Comparison of ENCODE assay signal across 8 cellular contexts in the genomic region with DNA sequence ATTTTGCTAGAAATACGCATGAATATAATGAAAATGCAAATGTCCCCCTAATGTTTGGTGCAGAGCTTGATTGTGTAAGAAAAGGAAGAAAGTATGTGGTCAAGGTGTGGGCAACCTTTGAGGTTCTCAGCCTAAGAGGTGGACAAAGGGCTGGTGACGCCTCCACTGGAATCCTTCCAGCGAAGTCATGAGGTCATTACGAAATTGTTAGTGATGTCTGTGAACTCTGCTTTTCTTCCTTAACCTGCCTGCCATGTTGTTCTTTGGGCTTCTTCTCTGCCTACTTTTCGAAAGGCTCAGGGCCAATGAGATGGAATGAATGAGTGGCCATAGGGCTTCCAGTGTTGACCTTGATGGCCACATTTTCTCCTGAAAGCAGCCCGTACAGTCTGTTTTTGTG.
DNase-seq lines count a peak whose midpoint lies in the region; ATAC-seq and TF ChIP-seq lines count a peak whose summit lies in the region.
"Not testable (repeated sequence)": the region's sequence is repeated elsewhere in the genome, so short reads cannot be mapped to it uniquely, and the experiment has no call there.

No MANE protein-coding gene starts in this region.

- BruUV-seq in PC-9 (replicated peaks; lab: Mats Ljungman, UMichigan), result not testable (repeated sequence)

- not testable (repeated sequence) for H4K20me1 ChIP-seq in PC-9 (ENCODE audit: insufficient read depth)

- POLR2A ChIA-PET in PC-9 (lab: Charles Lee; ENCODE audit: unreplicated experiment); activated CD4-positive, alpha-beta T cell treated with anti-CD3 and anti-CD28 coated beads for 36 hours (lab: Charles Lee): not testable (repeated sequence)

- 0 out of 2 replicates have a peak overlapping the region, but pooled peaks have one; percentile 6 for H3K4me3 ChIP-seq in PC-9
- not testable (repeated sequence) for H3K4me3 ChIP-seq in esophagus muscularis mucosa; right lobe of liver; thyroid gland (replicated peaks in 1 of 3)

- not testable (repeated sequence) for ATAC-seq in activated CD4-positive, alpha-beta T cell treated with anti-CD3 and anti-CD28 coated beads for 36 hours; central memory CD8-positive, alpha-beta T cell (replicated peaks; ENCODE audit: extremely low read depth, poor library complexity, severe bottlenecking)
- peak; percentile 46 to 67 (median 62) for ATAC-seq in right lobe of liver

- intact Hi-C loops in CD14-positive monocyte (cut with micrococcal nuclease); PC-9 (cut with micrococcal nuclease; ENCODE audit: unreplicated experiment); activated CD4-positive, alpha-beta T cell treated with anti-CD3 and anti-CD28 coated beads for 36 hours (cut with DNase I, micrococcal nuclease); esophagus muscularis mucosa (cut with DNase I); right lobe of liver (cut with DNase I); thyroid gland (cut with DNase I): not testable (repeated sequence)

- H3K36me3 ChIP-seq in PC-9 (ENCODE audit: low read depth); esophagus muscularis mucosa; right lobe of liver; thyroid gland: not testable (repeated sequence)

- CTCF ChIA-PET in PC-9 (lab: Charles Lee); activated CD4-positive, alpha-beta T cell treated with anti-CD3 and anti-CD28 coated beads for 36 hours (lab: Charles Lee): not testable (repeated sequence)

- not testable (repeated sequence) for H3K9me3 Mint-ChIP-seq in CD14-positive monocyte; HFFc6; activated CD4-positive, alpha-beta T cell treated with anti-CD3 and anti-CD28 coated beads for 36 hours (ENCODE audit: low read depth); central memory CD8-positive, alpha-beta T cell

- not testable (repeated sequence) for DNase-seq in CD14-positive monocyte (ENCODE audit: low spot score); HFFc6; activated CD4-positive, alpha-beta T cell treated with anti-CD3 and anti-CD28 coated beads for 36 hours; central memory CD8-positive, alpha-beta T cell (ENCODE audit: low spot score in 2 of 2); right lobe of liver; thyroid gland
- DNase-seq in PC-9, result peak in 1 of 2 experiments; percentile 25
- DNase-seq in esophagus muscularis mucosa (ENCODE audit: extremely low spot score), result peak; percentile 70

- H3K4me3 Mint-ChIP-seq in CD14-positive monocyte; HFFc6; activated CD4-positive, alpha-beta T cell treated with anti-CD3 and anti-CD28 coated beads for 36 hours; central memory CD8-positive, alpha-beta T cell: not testable (repeated sequence)

- H3K4me1 ChIP-seq in PC-9 (replicated peaks; ENCODE audit: insufficient read depth), result peaks cover 26% of the 10 kb centered on the region
- H3K4me1 ChIP-seq in esophagus muscularis mucosa, right lobe of liver, thyroid gland: not testable (repeated sequence)

- H3K4me1 Mint-ChIP-seq in CD14-positive monocyte, result peaks cover 13% of the 10 kb centered on the region
- peaks cover 31% of the 10 kb centered on the region for H3K4me1 Mint-ChIP-seq in HFFc6 (ENCODE audit: low read depth)
- H3K4me1 Mint-ChIP-seq in activated CD4-positive, alpha-beta T cell treated with anti-CD3 and anti-CD28 coated beads for 36 hours; central memory CD8-positive, alpha-beta T cell: not testable (repeated sequence)

- H3K27me3 ChIP-seq in PC-9 (ENCODE audit: insufficient read depth, low read depth); esophagus muscularis mucosa; right lobe of liver; thyroid gland: not testable (repeated sequence)

- H3K36me3 Mint-ChIP-seq in CD14-positive monocyte; HFFc6 (ENCODE audit: low read depth); activated CD4-positive, alpha-beta T cell treated with anti-CD3 and anti-CD28 coated beads for 36 hours (ENCODE audit: low read depth); central memory CD8-positive, alpha-beta T cell (ENCODE audit: insufficient read depth): not testable (repeated sequence)

- H3K27me3 Mint-ChIP-seq in CD14-positive monocyte (ENCODE audit: low read depth in 3 of 3); HFFc6 (ENCODE audit: insufficient read depth); activated CD4-positive, alpha-beta T cell treated with anti-CD3 and anti-CD28 coated beads for 36 hours; central memory CD8-positive, alpha-beta T cell: not testable (repeated sequence)

- peak overlapping the region; percentile 58 for H3K4me2 ChIP-seq in PC-9

- TF ChIP-seq POLR2A in esophagus muscularis mucosa (IDR thresholded peaks at IDR 0.05; ENCODE audit: low read depth); right lobe of liver (IDR thresholded peaks at IDR 0.05); thyroid gland (IDR thresholded peaks at IDR 0.05): not testable (repeated sequence)

- WGBS in esophagus muscularis mucosa, result 97% methylated on average over 6 of the region's 6 CpGs
- 52% methylated on average over 6 of the region's 6 CpGs for WGBS in right lobe of liver (ENCODE audit: insufficient coverage, low coverage, low lambda C conversion rate, missing lambda C conversion rate)
- 94 to 95% methylated on average over 6 of the region's 6 CpGs for WGBS in thyroid gland, 2 donors

- TF ChIP-seq EP300 in esophagus muscularis mucosa (IDR thresholded peaks at IDR 0.05), result not testable (repeated sequence)

- H2AFZ ChIP-seq in PC-9, result not testable (repeated sequence)

- peak overlapping the region in 6 of 7 donors; percentile 25 to 79 (median 58) for H3K27ac Mint-ChIP-seq in CD14-positive monocyte
- H3K27ac Mint-ChIP-seq in HFFc6, result peak overlapping the region; percentile 33; the same call in 1 of the 2 replicates
- peak overlapping the region; percentile 6 for H3K27ac Mint-ChIP-seq in activated CD4-positive, alpha-beta T cell treated with anti-CD3 and anti-CD28 coated beads for 36 hours
- H3K27ac Mint-ChIP-seq in central memory CD8-positive, alpha-beta T cell (ENCODE audit: low read depth), result peak overlapping the region; percentile 44

- not testable (repeated sequence) for H3F3A ChIP-seq in PC-9 (ENCODE audit: insufficient read depth, low read depth)

- peaks cover 42% of the 10 kb centered on the region for H3K79me2 ChIP-seq in PC-9 (ENCODE audit: low read depth)

- H3K9me2 ChIP-seq in PC-9 (ENCODE audit: insufficient read depth), result not testable (repeated sequence)

- H3K27ac ChIP-seq in PC-9, result peak overlapping the region; percentile 80
- not testable (repeated sequence) for H3K27ac ChIP-seq in esophagus muscularis mucosa (replicated peaks in 1 of 4)
- H3K27ac ChIP-seq in right lobe of liver, result peak overlapping the region; percentile 1 to 55 (median 39)
- peak overlapping the region in 2 of 3 donors; percentile 36 to 48 for H3K27ac ChIP-seq in thyroid gland

- TF ChIP-seq CTCF in CD14-positive monocyte (IDR thresholded peaks at IDR 0.05); HFFc6 (IDR thresholded peaks at IDR 0.05); PC-9 (conservative IDR thresholded peaks at IDR 0.05); esophagus muscularis mucosa (IDR thresholded peaks at IDR 0.05); right lobe of liver (IDR thresholded peaks at IDR 0.05); thyroid gland (IDR thresholded peaks at IDR 0.05): not testable (repeated sequence)

- not testable (repeated sequence) for H3K9me3 ChIP-seq in PC-9 (ENCODE audit: insufficient read depth, low read depth); esophagus muscularis mucosa; right lobe of liver; thyroid gland

Comparison
In these comparisons a context has a peak if more than half of its experiments do, and no peak if none do; other contexts are left out.
1. H3K27ac Mint-ChIP-seq: peak in every context shown above with its lines; median percentile 58 in CD14-positive monocyte; 44 in central memory CD8-positive, alpha-beta T cell; 33 in HFFc6; 6 in activated CD4-positive, alpha-beta T cell treated with anti-CD3 and anti-CD28 coated beads for 36 hours.